Comparison of ENCODE assay signal across 1 cellular context in genomic region chr9:89455356-89455824, GRCh38.
TF ChIP-seq lines count a peak whose summit lies in the region.

No MANE protein-coding gene starts in this region.

TF ChIP-seq in GM23338, 12 proteins besides CTCF, POLR2A, EP300 and RAD21 (continued from another document):
- TF ChIP-seq, protein P1, sequence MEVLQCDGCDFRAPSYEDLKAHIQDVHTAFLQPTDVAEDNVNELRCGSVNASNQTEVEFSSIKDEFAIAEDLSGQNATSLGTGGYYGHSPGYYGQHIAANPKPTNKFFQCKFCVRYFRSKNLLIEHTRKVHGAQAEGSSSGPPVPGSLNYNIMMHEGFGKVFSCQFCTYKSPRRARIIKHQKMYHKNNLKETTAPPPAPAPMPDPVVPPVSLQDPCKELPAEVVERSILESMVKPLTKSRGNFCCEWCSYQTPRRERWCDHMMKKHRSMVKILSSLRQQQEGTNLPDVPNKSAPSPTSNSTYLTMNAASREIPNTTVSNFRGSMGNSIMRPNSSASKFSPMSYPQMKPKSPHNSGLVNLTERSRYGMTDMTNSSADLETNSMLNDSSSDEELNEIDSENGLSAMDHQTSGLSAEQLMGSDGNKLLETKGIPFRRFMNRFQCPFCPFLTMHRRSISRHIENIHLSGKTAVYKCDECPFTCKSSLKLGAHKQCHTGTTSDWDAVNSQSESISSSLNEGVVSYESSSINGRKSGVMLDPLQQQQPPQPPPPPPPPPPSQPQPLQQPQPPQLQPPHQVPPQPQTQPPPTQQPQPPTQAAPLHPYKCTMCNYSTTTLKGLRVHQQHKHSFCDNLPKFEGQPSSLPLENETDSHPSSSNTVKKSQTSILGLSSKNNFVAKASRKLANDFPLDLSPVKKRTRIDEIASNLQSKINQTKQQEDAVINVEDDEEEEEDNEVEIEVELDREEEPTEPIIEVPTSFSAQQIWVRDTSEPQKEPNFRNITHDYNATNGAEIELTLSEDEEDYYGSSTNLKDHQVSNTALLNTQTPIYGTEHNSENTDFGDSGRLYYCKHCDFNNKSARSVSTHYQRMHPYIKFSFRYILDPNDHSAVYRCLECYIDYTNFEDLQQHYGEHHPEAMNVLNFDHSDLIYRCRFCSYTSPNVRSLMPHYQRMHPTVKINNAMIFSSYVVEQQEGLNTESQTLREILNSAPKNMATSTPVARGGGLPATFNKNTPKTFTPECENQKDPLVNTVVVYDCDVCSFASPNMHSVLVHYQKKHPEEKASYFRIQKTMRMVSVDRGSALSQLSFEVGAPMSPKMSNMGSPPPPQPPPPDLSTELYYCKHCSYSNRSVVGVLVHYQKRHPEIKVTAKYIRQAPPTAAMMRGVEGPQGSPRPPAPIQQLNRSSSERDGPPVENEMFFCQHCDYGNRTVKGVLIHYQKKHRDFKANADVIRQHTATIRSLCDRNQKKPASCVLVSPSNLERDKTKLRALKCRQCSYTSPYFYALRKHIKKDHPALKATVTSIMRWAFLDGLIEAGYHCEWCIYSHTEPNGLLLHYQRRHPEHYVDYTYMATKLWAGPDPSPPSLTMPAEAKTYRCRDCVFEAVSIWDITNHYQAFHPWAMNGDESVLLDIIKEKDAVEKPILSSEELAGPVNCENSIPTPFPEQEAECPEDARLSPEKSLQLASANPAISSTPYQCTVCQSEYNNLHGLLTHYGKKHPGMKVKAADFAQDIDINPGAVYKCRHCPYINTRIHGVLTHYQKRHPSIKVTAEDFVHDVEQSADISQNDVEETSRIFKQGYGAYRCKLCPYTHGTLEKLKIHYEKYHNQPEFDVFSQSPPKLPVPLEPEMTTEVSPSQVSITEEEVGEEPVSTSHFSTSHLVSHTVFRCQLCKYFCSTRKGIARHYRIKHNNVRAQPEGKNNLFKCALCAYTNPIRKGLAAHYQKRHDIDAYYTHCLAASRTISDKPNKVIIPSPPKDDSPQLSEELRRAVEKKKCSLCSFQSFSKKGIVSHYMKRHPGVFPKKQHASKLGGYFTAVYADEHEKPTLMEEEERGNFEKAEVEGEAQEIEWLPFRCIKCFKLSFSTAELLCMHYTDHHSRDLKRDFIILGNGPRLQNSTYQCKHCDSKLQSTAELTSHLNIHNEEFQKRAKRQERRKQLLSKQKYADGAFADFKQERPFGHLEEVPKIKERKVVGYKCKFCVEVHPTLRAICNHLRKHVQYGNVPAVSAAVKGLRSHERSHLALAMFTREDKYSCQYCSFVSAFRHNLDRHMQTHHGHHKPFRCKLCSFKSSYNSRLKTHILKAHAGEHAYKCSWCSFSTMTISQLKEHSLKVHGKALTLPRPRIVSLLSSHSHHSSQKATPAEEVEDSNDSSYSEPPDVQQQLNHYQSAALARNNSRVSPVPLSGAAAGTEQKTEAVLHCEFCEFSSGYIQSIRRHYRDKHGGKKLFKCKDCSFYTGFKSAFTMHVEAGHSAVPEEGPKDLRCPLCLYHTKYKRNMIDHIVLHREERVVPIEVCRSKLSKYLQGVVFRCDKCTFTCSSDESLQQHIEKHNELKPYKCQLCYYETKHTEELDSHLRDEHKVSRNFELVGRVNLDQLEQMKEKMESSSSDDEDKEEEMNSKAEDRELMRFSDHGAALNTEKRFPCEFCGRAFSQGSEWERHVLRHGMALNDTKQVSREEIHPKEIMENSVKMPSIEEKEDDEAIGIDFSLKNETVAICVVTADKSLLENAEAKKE (CRISPR knock-in tag; IDR thresholded peaks at IDR 0.05): no peak
- TF ChIP-seq ZNF331 (CRISPR knock-in tag; IDR thresholded peaks at IDR 0.05; ENCODE audit: low read depth) (no peak), POLR2AphosphoS5 (IDR thresholded peaks at IDR 0.05; ENCODE audit: low read depth) (no peak), ZNF114 (CRISPR knock-in tag; IDR thresholded peaks at IDR 0.05) (no peak), JUNB (IDR thresholded peaks at IDR 0.05; ENCODE audit: unreplicated experiment) (no peak), REST (IDR thresholded peaks at IDR 0.05; ENCODE audit: unreplicated experiment) (no peak)
- TF ChIP-seq, protein P2, sequence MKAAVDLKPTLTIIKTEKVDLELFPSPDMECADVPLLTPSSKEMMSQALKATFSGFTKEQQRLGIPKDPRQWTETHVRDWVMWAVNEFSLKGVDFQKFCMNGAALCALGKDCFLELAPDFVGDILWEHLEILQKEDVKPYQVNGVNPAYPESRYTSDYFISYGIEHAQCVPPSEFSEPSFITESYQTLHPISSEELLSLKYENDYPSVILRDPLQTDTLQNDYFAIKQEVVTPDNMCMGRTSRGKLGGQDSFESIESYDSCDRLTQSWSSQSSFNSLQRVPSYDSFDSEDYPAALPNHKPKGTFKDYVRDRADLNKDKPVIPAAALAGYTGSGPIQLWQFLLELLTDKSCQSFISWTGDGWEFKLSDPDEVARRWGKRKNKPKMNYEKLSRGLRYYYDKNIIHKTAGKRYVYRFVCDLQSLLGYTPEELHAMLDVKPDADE (IDR thresholded peaks at IDR 0.05): no peak
